Comparison of ENCODE assay signal across 1 cellular context in genomic region chr5:140966293-140967225, GRCh38.
A peak's percentile ranks its signal among the peaks of the same experiment; 100 is the strongest.
TF ChIP-seq lines count a peak whose summit lies in the region.

Gene PCDHAC2, plus strand, starts transcription at chr5:140966476. Its CDS starts 291 bp downstream, at chr5:140966767.

TF ChIP-seq in WTC11, 78 proteins besides CTCF, POLR2A, EP300 and RAD21 (continued from another document and continues in another):
- no peak for TF ChIP-seq ZMAT4 (CRISPR knock-in tag; IDR thresholded peaks at IDR 0.05)
- TF ChIP-seq MXD4 (CRISPR knock-in tag; IDR thresholded peaks at IDR 0.05; ENCODE audit: borderline replicate concordance) = no peak
- no peak for TF ChIP-seq ATF2 (CRISPR knock-in tag; IDR thresholded peaks at IDR 0.05; ENCODE audit: borderline replicate concordance, low read depth)
- no peak for TF ChIP-seq MLX (CRISPR knock-in tag; IDR thresholded peaks at IDR 0.05)
- no peak for TF ChIP-seq ZNF121 (CRISPR knock-in tag; IDR thresholded peaks at IDR 0.05)
- TF ChIP-seq SMAD4 (CRISPR knock-in tag; IDR thresholded peaks at IDR 0.05) = no peak
- TF ChIP-seq NR1H2 (CRISPR knock-in tag; IDR thresholded peaks at IDR 0.05) = no peak
- TF ChIP-seq ZNF532 (CRISPR knock-in tag; IDR thresholded peaks at IDR 0.05; ENCODE audit: borderline replicate concordance) = no peak
- TF ChIP-seq IRF2 (CRISPR knock-in tag; IDR thresholded peaks at IDR 0.05; ENCODE audit: borderline replicate concordance, low read depth) = no peak
- TF ChIP-seq ZBTB21 (CRISPR knock-in tag; IDR thresholded peaks at IDR 0.05; ENCODE audit: borderline replicate concordance) = no peak; the same call in 1 of the 2 replicates
- no peak for TF ChIP-seq ZNF219 (CRISPR knock-in tag; IDR thresholded peaks at IDR 0.05; ENCODE audit: borderline replicate concordance)
- TF ChIP-seq ESRRA (CRISPR knock-in tag; IDR thresholded peaks at IDR 0.05; ENCODE audit: borderline replicate concordance) = no peak
- no peak for TF ChIP-seq NFYB (CRISPR knock-in tag; conservative IDR thresholded peaks at IDR 0.05; ENCODE audit: low read depth)
- TF ChIP-seq ATF1 (CRISPR knock-in tag; IDR thresholded peaks at IDR 0.05) = no peak
- no peak for TF ChIP-seq ZNF425 (CRISPR knock-in tag; conservative IDR thresholded peaks at IDR 0.05)
- TF ChIP-seq NFATC4 (CRISPR knock-in tag; IDR thresholded peaks at IDR 0.05) = no peak
- TF ChIP-seq PRRX2 (CRISPR knock-in tag; IDR thresholded peaks at IDR 0.05) = no peak
- TF ChIP-seq ELF4 (CRISPR knock-in tag; IDR thresholded peaks at IDR 0.05; ENCODE audit: low read depth) = no peak
- TF ChIP-seq ZNF281 (CRISPR knock-in tag; IDR thresholded peaks at IDR 0.05) = peak; percentile 48; the same call in 1 of the 2 replicates
- no peak for TF ChIP-seq CDX4 (CRISPR knock-in tag; IDR thresholded peaks at IDR 0.05; ENCODE audit: borderline replicate concordance)
- peak; percentile 56 for TF ChIP-seq HMGXB4 (CRISPR knock-in tag; IDR thresholded peaks at IDR 0.05)
- TF ChIP-seq ATF6 (CRISPR knock-in tag; IDR thresholded peaks at IDR 0.05) = no peak
- no peak for TF ChIP-seq EMX1 (CRISPR knock-in tag; IDR thresholded peaks at IDR 0.05)
- TF ChIP-seq RELA (CRISPR knock-in tag; IDR thresholded peaks at IDR 0.05; ENCODE audit: borderline replicate concordance) = no peak
- no peak for TF ChIP-seq NR3C1 (CRISPR knock-in tag; conservative IDR thresholded peaks at IDR 0.05; ENCODE audit: low read depth)
- no peak for TF ChIP-seq SMAD3 (CRISPR knock-in tag; IDR thresholded peaks at IDR 0.05; ENCODE audit: borderline replicate concordance)
- TF ChIP-seq NR2C2 (CRISPR knock-in tag; IDR thresholded peaks at IDR 0.05) = no peak
- no peak for TF ChIP-seq ZBTB43 (CRISPR knock-in tag; IDR thresholded peaks at IDR 0.05)
- no peak for TF ChIP-seq GRHL2 (CRISPR knock-in tag; IDR thresholded peaks at IDR 0.05; ENCODE audit: insufficient replicate concordance, severe bottlenecking)
- TF ChIP-seq SP1 (CRISPR knock-in tag; conservative IDR thresholded peaks at IDR 0.05) = peak; percentile 71
- TF ChIP-seq ZNF263 (CRISPR knock-in tag; IDR thresholded peaks at IDR 0.05; ENCODE audit: low read depth) = no peak
- TF ChIP-seq ZNF671 (CRISPR knock-in tag; IDR thresholded peaks at IDR 0.05) = no peak
- TF ChIP-seq SOX15 (CRISPR knock-in tag; IDR thresholded peaks at IDR 0.05) = no peak
- no peak for TF ChIP-seq HMGA2 (CRISPR knock-in tag; IDR thresholded peaks at IDR 0.05)
- TF ChIP-seq TEAD1 (CRISPR knock-in tag; IDR thresholded peaks at IDR 0.05) = no peak
- no peak for TF ChIP-seq ZNF317 (CRISPR knock-in tag; IDR thresholded peaks at IDR 0.05; ENCODE audit: borderline replicate concordance, low read depth)
- peak; percentile 42 for TF ChIP-seq ETV6 (CRISPR knock-in tag; IDR thresholded peaks at IDR 0.05)
- no peak for TF ChIP-seq ZSCAN18 (CRISPR knock-in tag; IDR thresholded peaks at IDR 0.05)
- no peak; the same call in 1 of the 2 replicates for TF ChIP-seq CBFB (CRISPR knock-in tag; IDR thresholded peaks at IDR 0.05; ENCODE audit: low read depth)
